8 cellular contexts compared by ENCODE assay signal in the genomic region with DNA sequence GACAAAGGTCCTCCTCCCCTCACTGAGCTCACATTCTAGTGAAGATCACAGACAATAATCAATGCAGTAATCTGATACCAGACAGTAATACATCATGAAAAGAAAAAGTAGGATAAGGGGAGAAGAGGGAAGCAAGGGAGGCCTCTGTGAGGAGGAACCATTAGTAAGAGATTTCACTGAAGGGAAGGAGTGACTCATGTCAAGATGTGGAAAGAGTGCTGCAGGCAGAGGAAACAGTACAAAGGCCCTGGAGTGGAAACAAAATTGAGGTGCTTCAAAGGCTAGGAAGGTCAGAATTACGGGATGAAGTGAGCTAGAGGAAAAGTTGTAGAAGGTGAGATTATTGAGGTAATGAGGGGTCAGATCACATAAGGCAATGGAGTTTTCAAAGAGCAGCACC. TPM values are rescaled to one million over a fixed set of nuclear protein-coding genes. Genes with fewer than 3 reads are reported as not detected.
A peak's percentile ranks its signal among the peaks of the same experiment; 100 is the strongest.
DNase-seq lines count a peak whose midpoint lies in the region; ATAC-seq and TF ChIP-seq lines count a peak whose summit lies in the region.

No MANE protein-coding gene starts in this region.

- POLR2A ChIA-PET in naive thymus-derived CD4-positive, alpha-beta T cell (lab: Charles Lee): interaction anchor here (1.6 kb wide), 1 partner anchor 40 kb away, joined by 6 read pairs; a partner anchor contains a TSS

- TF ChIP-seq CTCF in brain microvascular endothelial cell (IDR thresholded peaks at IDR 0.05; ENCODE audit: low read depth, low read length, missing control alignments): no peak

- H3K27me3 ChIP-seq in brain microvascular endothelial cell (replicated peaks): no peaks in the 10 kb centered on the region
- H3K27me3 ChIP-seq in naive thymus-derived CD4-positive, alpha-beta T cell (ENCODE audit: control insufficient read depth in 2 of 2, insufficient read depth in 2 of 2, low read length in 2 of 2): no peaks in the 10 kb centered on the region

- H3K9me3 ChIP-seq in naive thymus-derived CD4-positive, alpha-beta T cell (ENCODE audit: control insufficient read depth in 2 of 3, low read length in 3 of 3): no peaks in the 10 kb centered on the region

- peak overlapping the region; percentile 5 to 91 (median 47) for H3K27ac Mint-ChIP-seq in naive thymus-derived CD4-positive, alpha-beta T cell

- peak; percentile 82 for ATAC-seq in naive thymus-derived CD4-positive, alpha-beta T cell
- ATAC-seq in HG03175 (IDR thresholded peaks at IDR 0.05; ENCODE audit: unreplicated experiment) (no peak), GM21526 (IDR thresholded peaks at IDR 0.05; ENCODE audit: low FRiP score, unreplicated experiment) (no peak)

- peaks cover 20 to 72% (median 32%) of the 10 kb centered on the region in 7 donors for H3K4me1 Mint-ChIP-seq in naive thymus-derived CD4-positive, alpha-beta T cell

- no peak overlapping the region for H3K27ac ChIP-seq in brain microvascular endothelial cell
- no peak overlapping the region for H3K27ac ChIP-seq in naive thymus-derived CD4-positive, alpha-beta T cell (ENCODE audit: low read depth, low read length)

- in situ Hi-C loops in brain microvascular endothelial cell (cut with HindIII; ENCODE audit: low pct_ligation_motif_present, low sequenced_read_pairs): no loop called here

- no peaks in the 10 kb centered on the region for H3K36me3 ChIP-seq in brain microvascular endothelial cell (replicated peaks)
- H3K36me3 ChIP-seq in naive thymus-derived CD4-positive, alpha-beta T cell (ENCODE audit: control insufficient read depth in 2 of 3, insufficient read depth in 3 of 3, low read length in 3 of 3): peaks cover 0 to 16% (median 0%) of the 10 kb centered on the region in 3 experiments

- H3K9me3 Mint-ChIP-seq in naive thymus-derived CD4-positive, alpha-beta T cell: peaks cover 0 to 3% (median 0%) of the 10 kb centered on the region in 11 donors

- H3K4me3 Mint-ChIP-seq in naive thymus-derived CD4-positive, alpha-beta T cell: peak overlapping the region in 5 of 10 donors; percentile 11 to 59 (median 14)

- H3K27me3 Mint-ChIP-seq in naive thymus-derived CD4-positive, alpha-beta T cell: no peaks in the 10 kb centered on the region

- H3K36me3 Mint-ChIP-seq in naive thymus-derived CD4-positive, alpha-beta T cell: peaks cover 13 to 51% (median 41%) of the 10 kb centered on the region in 5 donors

- DNase-seq in ELR (ENCODE audit: low read depth) (peak; percentile 65), MV-4-11 (lab: John Stamatoyannopoulos, UW) (peak; percentile 85), brain microvascular endothelial cell (peak; percentile 22), NCI-H2171 (lab: John Stamatoyannopoulos, UW) (no peak), NCI-H1092 (lab: John Stamatoyannopoulos, UW) (no peak)
- DNase-seq in naive thymus-derived CD4-positive, alpha-beta T cell: peak in 1 of 9 donors; percentile 16

- CTCF ChIA-PET in naive thymus-derived CD4-positive, alpha-beta T cell (lab: Charles Lee): no interaction called here

- H3K4me3 ChIP-seq in brain microvascular endothelial cell (ENCODE audit: low read depth, low read length): no peak overlapping the region
- no peak overlapping the region for H3K4me3 ChIP-seq in naive thymus-derived CD4-positive, alpha-beta T cell (ENCODE audit: low read length)

- intact Hi-C loops in naive thymus-derived CD4-positive, alpha-beta T cell (cut with micrococcal nuclease): loop anchor here in 1 of 2 donors (1.0 to 5.0 kb wide), 2 partner anchors 9 to 769 kb away; a partner anchor contains a TSS

- H3K4me1 ChIP-seq in naive thymus-derived CD4-positive, alpha-beta T cell (ENCODE audit: control insufficient read depth in 2 of 2, insufficient read depth in 2 of 2, low read length in 2 of 2): peaks cover 3 to 9% of the 10 kb centered on the region in 2 donors

RNA-seq across cellular contexts. Expression of a gene that starts 38.1 kb away (rescaled TPM):
- total RNA-seq in naive thymus-derived CD4-positive, alpha-beta T cell: 10 to 100 TPM; 20.1 to 32.6 (median 27.4) TPM
- 10 to 100 TPM; 36.5 to 37.0 TPM for polyA plus RNA-seq in naive thymus-derived CD4-positive, alpha-beta T cell

RNA-seq across cellular contexts. Expression of a gene that starts 39.5 kb away (rescaled TPM):
- total RNA-seq in naive thymus-derived CD4-positive, alpha-beta T cell: 10 to 100 TPM; 10.9 to 49.6 (median 20.7) TPM
- polyA plus RNA-seq in naive thymus-derived CD4-positive, alpha-beta T cell: 10 to 100 TPM; 17.7 to 23.2 TPM

Comparison
In these comparisons a context has a peak if more than half of its experiments do, and no peak if none do; other contexts are left out.
1. DNase-seq: peak in ELR (single experiment), MV-4-11 (single experiment) and brain microvascular endothelial cell (single experiment); none in NCI-H2171 (single experiment) and NCI-H1092 (single experiment).